7 cellular contexts compared by ENCODE assay signal in the genomic region with DNA sequence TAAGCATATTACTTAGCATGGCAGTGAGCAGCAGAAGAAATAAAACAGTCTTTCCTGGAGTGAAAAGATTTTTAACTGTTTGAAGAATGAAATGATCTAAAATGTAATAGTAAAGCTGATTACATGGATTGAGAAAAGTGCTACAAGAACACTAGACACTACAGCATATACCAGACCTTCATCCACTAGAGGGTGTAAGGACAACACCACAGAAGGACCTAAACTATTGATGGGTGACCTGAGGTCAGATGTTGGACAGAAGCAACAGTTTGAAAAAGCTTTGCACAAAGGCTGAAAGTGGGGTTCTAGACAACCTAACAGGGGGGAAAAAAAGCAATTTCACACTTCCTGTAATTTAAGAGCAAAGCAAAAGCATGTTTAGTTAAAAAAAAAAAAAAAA.
DNase-seq lines count a peak whose midpoint lies in the region; ATAC-seq and TF ChIP-seq lines count a peak whose summit lies in the region.

No MANE protein-coding gene starts in this region.

- H3K9me3 Mint-ChIP-seq in activated T-helper 17 cell treated with anti-CD3 and anti-CD28 coated beads, Interleukin-2, amount 50 U/mL, for 72 hours, result no peaks in the 10 kb centered on the region

- H3K4me3 Mint-ChIP-seq in activated T-helper 17 cell treated with anti-CD3 and anti-CD28 coated beads, Interleukin-2, amount 50 U/mL, for 72 hours, result no peak overlapping the region

- no peak overlapping the region for H3K27ac ChIP-seq in right cardiac atrium (ENCODE audit: low read length)

- H3K4me1 Mint-ChIP-seq in activated T-helper 17 cell treated with anti-CD3 and anti-CD28 coated beads, Interleukin-2, amount 50 U/mL, for 72 hours, result no peaks in the 10 kb centered on the region

- peak; percentile 55 for ATAC-seq in activated T-helper 17 cell treated with anti-CD3 and anti-CD28 coated beads, Interleukin-2, amount 50 U/mL, for 72 hours (replicated peaks)
- ATAC-seq in right cardiac atrium, result peak; percentile 93 to 94

- H3K4me1 ChIP-seq in right cardiac atrium (ENCODE audit: control insufficient read depth, insufficient read depth, low read length), result peaks cover 1% of the 10 kb centered on the region

- DNase-seq in GM10266 (ENCODE audit: extremely low spot score), result peak; percentile 40
- DNase-seq in NB4 (ENCODE audit: low read depth), result peak; percentile 57
- no peak for DNase-seq in right cardiac atrium
- peak; percentile 81 for DNase-seq in superior temporal gyrus (ENCODE audit: extremely low spot score)
- no peak for DNase-seq in stimulated activated CD4-positive, alpha-beta T cell treated with anti-CD3 and anti-CD28 coated beads, Interleukin-1b, Interleukin-23, amount 100 ng/mL, for 48 hours
- no peak for DNase-seq in MG63

- TF ChIP-seq CTCF in GM10266 (IDR thresholded peaks at IDR 0.05; ENCODE audit: control insufficient read depth, insufficient read depth, low read depth, missing control alignments) (peak; percentile 47), NB4 (IDR thresholded peaks at IDR 0.05; ENCODE audit: low read depth, low read length) (peak; percentile 40)

- intact Hi-C loops in right cardiac atrium (cut with DNase I), result loop anchor here (5.0 to 10.0 kb wide), 4 partner anchors 94 to 194 kb away; a partner anchor contains a TSS

- no peaks in the 10 kb centered on the region for H3K9me3 ChIP-seq in right cardiac atrium (ENCODE audit: control insufficient read depth, low read length)
- no peaks in the 10 kb centered on the region for H3K9me3 ChIP-seq in MG63

- no peak for TF ChIP-seq POLR2A in NB4 (IDR thresholded peaks at IDR 0.05; ENCODE audit: extremely low read depth, insufficient read length)

- H3K27me3 Mint-ChIP-seq in activated T-helper 17 cell treated with anti-CD3 and anti-CD28 coated beads, Interleukin-2, amount 50 U/mL, for 72 hours, result no peaks in the 10 kb centered on the region

- H3K27me3 ChIP-seq in right cardiac atrium (ENCODE audit: control insufficient read depth, insufficient read depth), result no peaks in the 10 kb centered on the region
- H3K27me3 ChIP-seq in MG63, result no peaks in the 10 kb centered on the region

- H3K4me3 ChIP-seq in NB4 (ENCODE audit: low read depth, low read length) (no peak overlapping the region), right cardiac atrium (ENCODE audit: low read length) (no peak overlapping the region), MG63 (no peak overlapping the region)

- no peaks in the 10 kb centered on the region; the same call in none of the 2 replicates for H3K36me3 ChIP-seq in MG63

- H3K36me3 Mint-ChIP-seq in activated T-helper 17 cell treated with anti-CD3 and anti-CD28 coated beads, Interleukin-2, amount 50 U/mL, for 72 hours (ENCODE audit: low read depth), result no peaks in the 10 kb centered on the region

- H3K27ac Mint-ChIP-seq in activated T-helper 17 cell treated with anti-CD3 and anti-CD28 coated beads, Interleukin-2, amount 50 U/mL, for 72 hours, result no peak overlapping the region

Comparison
In these comparisons a context has a peak if more than half of its experiments do, and no peak if none do; other contexts are left out.
1. DNase-seq: peak in GM10266 (single experiment), NB4 (single experiment) and superior temporal gyrus (single experiment); none in right cardiac atrium (0 of 3), stimulated activated CD4-positive, alpha-beta T cell treated with anti-CD3 and anti-CD28 coated beads, Interleukin-1b, Interleukin-23, amount 100 ng/mL, for 48 hours (single experiment) and MG63 (single experiment).